In genomic region chr17:50350733-50351132, GRCh38 we compare ENCODE assay signal across 26 cellular contexts. TPM values are rescaled to one million over a fixed set of nuclear protein-coding genes. Genes with fewer than 3 reads are reported as not detected.
A peak's percentile ranks its signal among the peaks of the same experiment; 100 is the strongest.
DNase-seq lines count a peak whose midpoint lies in the region; ATAC-seq and TF ChIP-seq lines count a peak whose summit lies in the region.
"Had no signal": no experiment of that assay in that cellular context is flagged by ENCODE, and none has a peak within 500 bp of the region (broad histone marks: within the 10 kb centered on the region; RNA-seq: fewer than 3 reads in every experiment).

No MANE protein-coding gene starts in this region.

- 92 to 100% methylated on average over 1 to 2 of the region's 2 CpGs for WGBS in IMR-90 (ENCODE audit: extremely low coverage in 2 of 2, insufficient read length in 1 of 2), 2 experiments

- H4K5ac ChIP-seq in IMR-90 (ENCODE audit: low read depth, low read length): no peak overlapping the region

- peaks cover 38 to 72% of the 10 kb centered on the region in 2 experiments for H3K79me1 ChIP-seq in IMR-90 (ENCODE audit: low read depth in 1 of 2, low read length in 2 of 2)

- no peak overlapping the region for H2BK120ac ChIP-seq in IMR-90 (ENCODE audit: low read depth, low read length)

- H3K27ac ChIP-seq in IMR-90 (ENCODE audit: insufficient read depth, low read length) (no peak overlapping the region), A673 (ENCODE audit: low read depth, low read length, poor library complexity, severe bottlenecking) (no peak overlapping the region)
- H3K27ac ChIP-seq: C4-2B, cardiac muscle cell, dorsolateral prefrontal cortex, HL-60, lower lobe of right lung had no signal

- peak overlapping the region; percentile 64 for H3K27ac Mint-ChIP-seq in central memory CD8-positive, alpha-beta T cell (ENCODE audit: low read depth)
- peak overlapping the region; percentile 85 for H3K27ac Mint-ChIP-seq in stimulated activated effector memory CD8-positive, alpha-beta T cell treated with anti-CD3 and anti-CD28 coated beads, Interleukin-12 subunit alpha, Interleukin-12 subunit beta, amount 100 ng/mL, for 72 hours

- no peak overlapping the region for H4K8ac ChIP-seq in IMR-90 (ENCODE audit: low read depth in 2 of 2, low read length in 2 of 2)

- peaks cover 8% of the 10 kb centered on the region for H3K36me3 Mint-ChIP-seq in central memory CD8-positive, alpha-beta T cell (ENCODE audit: insufficient read depth)
- H3K36me3 Mint-ChIP-seq in stimulated activated effector memory CD8-positive, alpha-beta T cell treated with anti-CD3 and anti-CD28 coated beads, Interleukin-12 subunit alpha, Interleukin-12 subunit beta, amount 100 ng/mL, for 72 hours: peaks cover 59% of the 10 kb centered on the region

- H3K27me3 ChIP-seq in IMR-90 (ENCODE audit: control insufficient read depth, insufficient read depth, low read length): no peaks in the 10 kb centered on the region
- no peaks in the 10 kb centered on the region for H3K27me3 ChIP-seq in A673 (replicated peaks; ENCODE audit: insufficient read depth, low read depth, low read length, poor library complexity)
- H3K27me3 ChIP-seq: cardiac muscle cell, dorsolateral prefrontal cortex had no signal

- no peak overlapping the region for H3K14ac ChIP-seq in IMR-90 (replicated peaks; ENCODE audit: low read depth, low read length)

- no peak overlapping the region for H3K9ac ChIP-seq in IMR-90 (ENCODE audit: low read depth, low read length)

- no peak overlapping the region for H4K91ac ChIP-seq in IMR-90 (ENCODE audit: insufficient read depth, low read depth, low read length)

- no peak overlapping the region for H2BK5ac ChIP-seq in IMR-90 (ENCODE audit: low read depth, low read length, poor library complexity, severe bottlenecking)

- H3K27me3 Mint-ChIP-seq in central memory CD8-positive, alpha-beta T cell: no peaks in the 10 kb centered on the region

- H4K20me1 ChIP-seq in IMR-90 (ENCODE audit: insufficient read depth, low read length): peaks cover 45% of the 10 kb centered on the region

- BruUV-seq in IMR-90 (replicated peaks; lab: Mats Ljungman, UMichigan): no TSS peak
- no TSS peak for BruUV-seq in A673 (replicated peaks; lab: Mats Ljungman, UMichigan)

- TF ChIP-seq CTCF in IMR-90 (conservative IDR thresholded peaks at IDR 0.05; ENCODE audit: low read depth, low read length) (no peak), A673 (conservative IDR thresholded peaks at IDR 0.05; ENCODE audit: low read depth, low read length) (no peak)

- in situ Hi-C loops in IMR-90 (cut with MboI; ENCODE audit: low sequenced_read_pairs): no loop called here

- H3K9me1 ChIP-seq in IMR-90 (ENCODE audit: insufficient read depth, low read length): peaks cover 26% of the 10 kb centered on the region

- DNase-seq in activated CD8-positive, alpha-beta memory T cell treated with anti-CD3 and anti-CD28 coated beads for 24 hours: peak; percentile 41
- no peak for DNase-seq in activated CD8-positive, alpha-beta memory T cell treated with anti-CD3 and anti-CD28 coated beads, Interleukin-2, amount 50 U/mL, for 4 hours
- DNase-seq in IMR-90 (no peak), mucosa of gallbladder (ENCODE audit: low spot score) (no peak), NCI-H2029 (lab: John Stamatoyannopoulos, UW) (no peak), A673 (ENCODE audit: low spot score) (no peak)
- no peak for DNase-seq in central memory CD8-positive, alpha-beta T cell (ENCODE audit: low spot score in 2 of 2)
- no peak for DNase-seq in stimulated activated effector memory CD8-positive, alpha-beta T cell treated with anti-CD3 and anti-CD28 coated beads, Interleukin-12 subunit alpha, Interleukin-12 subunit beta, amount 100 ng/mL, for 72 hours (ENCODE audit: low spot score in 2 of 2)
- DNase-seq: ACHN; activated CD4-positive, alpha-beta T cell treated with anti-CD3 and anti-CD28 coated beads for 1 hour; DMS153; erythroblast; foreskin melanocyte; GDM1; hypothalamus; lower lobe of right lung; NCI-H1417; NCI-H510A treated with DMSO at 0.1 percent for 48 hours; NK-92 treated with Interleukin-12 subunit alpha and Interleukin-12 subunit beta, amount 100 ng/mL, for 24 hours; stimulated activated CD4-positive, alpha-beta T cell treated with anti-CD3 and anti-CD28 coated beads, Interleukin-12 subunit alpha, Interleukin-12 subunit beta, amount 100 ng/mL, for 4 hours; substantia nigra had no signal

- no peak overlapping the region for H3K18ac ChIP-seq in IMR-90 (ENCODE audit: low read depth, low read length)

- no peak overlapping the region for H3K56ac ChIP-seq in IMR-90 (ENCODE audit: extremely low read depth, insufficient read depth, low read length)

- H2BK15ac ChIP-seq in IMR-90 (ENCODE audit: low read depth, low read length): no peak overlapping the region

- H2BK20ac ChIP-seq in IMR-90 (ENCODE audit: low read depth, low read length): no peak overlapping the region

- H2AK5ac ChIP-seq in IMR-90 (ENCODE audit: low read depth, low read length): no peak overlapping the region

- H3K4me1 ChIP-seq in IMR-90 (ENCODE audit: control insufficient read depth, insufficient read depth, low read length): peaks cover 16% of the 10 kb centered on the region
- no peaks in the 10 kb centered on the region for H3K4me1 ChIP-seq in A673 (ENCODE audit: insufficient read depth, low read length, poor library complexity, severe bottlenecking)

- no peak overlapping the region for H2AK9ac ChIP-seq in IMR-90 (replicated peaks; ENCODE audit: low read depth, low read length, poor library complexity)

- H3K9me3 Mint-ChIP-seq in central memory CD8-positive, alpha-beta T cell: no peaks in the 10 kb centered on the region
- no peaks in the 10 kb centered on the region for H3K9me3 Mint-ChIP-seq in stimulated activated effector memory CD8-positive, alpha-beta T cell treated with anti-CD3 and anti-CD28 coated beads, Interleukin-12 subunit alpha, Interleukin-12 subunit beta, amount 100 ng/mL, for 72 hours

- no peak overlapping the region for H3K4ac ChIP-seq in IMR-90 (ENCODE audit: low read depth, low read length)

- no peak overlapping the region for H3K4me2 ChIP-seq in IMR-90 (ENCODE audit: low read depth, low read length)

- H2AFZ ChIP-seq in IMR-90 (replicated peaks; ENCODE audit: low read length, poor library complexity): peak overlapping the region; percentile 15

- dilution Hi-C loops in IMR-90 (cut with HindIII; ENCODE audit: low sequenced_read_pairs, unreplicated experiment): no loop called here

- CTCF ChIA-PET in IMR-90 (lab: Yijun Ruan, JAX) (no interaction called here), A673 (lab: Charles Lee) (no interaction called here)

- no peak for ATAC-seq in IMR-90 (ENCODE audit: low read depth)
- ATAC-seq in central memory CD8-positive, alpha-beta T cell (replicated peaks; ENCODE audit: extremely low read depth, poor library complexity, severe bottlenecking): no peak
- ATAC-seq in stimulated activated effector memory CD8-positive, alpha-beta T cell treated with anti-CD3 and anti-CD28 coated beads, Interleukin-12 subunit alpha, Interleukin-12 subunit beta, amount 100 ng/mL, for 72 hours: no peak
- ATAC-seq: lower lobe of right lung, SK-N-SH treated with all-trans-retinoic acid at 6 μM for 48 hours had no signal

- H3K36me3 ChIP-seq in IMR-90 (ENCODE audit: control insufficient read depth, insufficient read depth, low read length) (peaks cover 28% of the 10 kb centered on the region), A673 (ENCODE audit: insufficient read depth, low read length, poor library complexity, severe bottlenecking) (peaks cover 15% of the 10 kb centered on the region)

- H3K4me3 ChIP-seq in IMR-90 (ENCODE audit: insufficient read depth, low read depth, low read length) (no peak overlapping the region), A673 (ENCODE audit: low read depth, low read length, poor library complexity, severe bottlenecking) (no peak overlapping the region)
- H3K4me3 ChIP-seq: cardiac muscle cell, dorsolateral prefrontal cortex, lower lobe of right lung had no signal

- POLR2A ChIA-PET in IMR-90 (lab: Charles Lee; ENCODE audit: unreplicated experiment): interaction anchor here (0.6 kb wide), 1 partner anchor 80 kb away, joined by 3 read pairs; no protein-coding TSS in a partner anchor
- POLR2A ChIA-PET in A673 (lab: Charles Lee; ENCODE audit: low non-redundant PET): interaction anchor here (0.7 kb wide), 1 partner anchor 640 kb away, joined by 10 read pairs; no protein-coding TSS in a partner anchor

- no peak for TF ChIP-seq POLR2A in IMR-90 (IDR thresholded peaks at IDR 0.05; ENCODE audit: low read depth, low read length)

- intact Hi-C loops in IMR-90 (cut with micrococcal nuclease) (no loop called here), A673 (cut with micrococcal nuclease; ENCODE audit: unreplicated experiment) (no loop called here)

- no peak for TF ChIP-seq RAD21 in IMR-90 (IDR thresholded peaks at IDR 0.05; ENCODE audit: low read length)

- H3K9me3 ChIP-seq in IMR-90 (ENCODE audit: control insufficient read depth, insufficient read depth, low read length) (no peaks in the 10 kb centered on the region), A673 (ENCODE audit: low read depth, low read length, poor library complexity, severe bottlenecking) (no peaks in the 10 kb centered on the region)
- H3K9me3 ChIP-seq: lower lobe of right lung had no signal

- no peak overlapping the region for H3K4me3 Mint-ChIP-seq in central memory CD8-positive, alpha-beta T cell
- H3K4me3 Mint-ChIP-seq in stimulated activated effector memory CD8-positive, alpha-beta T cell treated with anti-CD3 and anti-CD28 coated beads, Interleukin-12 subunit alpha, Interleukin-12 subunit beta, amount 100 ng/mL, for 72 hours: no peak overlapping the region

- no peak overlapping the region for H3K23ac ChIP-seq in IMR-90 (ENCODE audit: low read depth, low read length)

- H3K4me1 Mint-ChIP-seq in central memory CD8-positive, alpha-beta T cell: peaks cover 49% of the 10 kb centered on the region
- H3K4me1 Mint-ChIP-seq in stimulated activated effector memory CD8-positive, alpha-beta T cell treated with anti-CD3 and anti-CD28 coated beads, Interleukin-12 subunit alpha, Interleukin-12 subunit beta, amount 100 ng/mL, for 72 hours: peaks cover 63% of the 10 kb centered on the region

RNA-seq across cellular contexts. Expression of gene XYLT2, which starts 4.8 kb away (rescaled TPM):
- total RNA-seq in IMR-90 (2012; rRNA removed) (31.9 and 35.0 TPM in 2 replicates), mucosa of gallbladder (37.0 TPM), A673 (2021) (15.8 and 23.1 TPM in 2 replicates)
- 27.7 and 35.7 TPM in 2 replicates for polyA plus RNA-seq in IMR-90 (2012; rRNA removed)
- polyA plus RNA-seq in IMR-90 (2012; cell fraction: cytosol; rRNA removed): 20.7 and 31.6 TPM in 2 replicates
- 39.1 and 85.9 TPM in 2 replicates for polyA plus RNA-seq in IMR-90 (2012; cell fraction: nucleus; rRNA removed; ENCODE audit: low replicate concordance)

RNA-seq across cellular contexts. Expression of gene MRPL27, which starts 22.3 kb away (rescaled TPM):
- total RNA-seq in IMR-90 (2012; rRNA removed) (152 and 202 TPM in 2 replicates), mucosa of gallbladder (55.5 TPM), A673 (2021) (85.6 and 89.4 TPM in 2 replicates)
- polyA plus RNA-seq in IMR-90 (2012; rRNA removed): 156 and 176 TPM in 2 replicates
- polyA plus RNA-seq in IMR-90 (2012; cell fraction: cytosol; rRNA removed): 138 and 201 TPM in 2 replicates
- polyA plus RNA-seq in IMR-90 (2012; cell fraction: nucleus; rRNA removed; ENCODE audit: low replicate concordance): 60.7 and 89.8 TPM in 2 replicates

RNA-seq across cellular contexts. Expression of gene EME1, which starts 22.3 kb away (rescaled TPM):
- total RNA-seq in IMR-90 (2012; rRNA removed) (8.9 and 9.1 TPM in 2 replicates), mucosa of gallbladder (1.4 TPM), A673 (2021) (31.9 and 44.0 TPM in 2 replicates)
- polyA plus RNA-seq in IMR-90 (2012; rRNA removed): 9.4 and 10.1 TPM in 2 replicates
- polyA plus RNA-seq in IMR-90 (2012; cell fraction: cytosol; rRNA removed): 1.4 and 4.8 TPM in 2 replicates
- 20.8 and 44.5 TPM in 2 replicates for polyA plus RNA-seq in IMR-90 (2012; cell fraction: nucleus; rRNA removed; ENCODE audit: low replicate concordance)

RNA-seq across cellular contexts. Expression of gene LRRC59, which starts 46.6 kb away (rescaled TPM):
- total RNA-seq in IMR-90 (2012; rRNA removed) (233 and 241 TPM in 2 replicates), mucosa of gallbladder (71.2 TPM), A673 (2021) (177 and 178 TPM in 2 replicates)
- 134 and 139 TPM in 2 replicates for polyA plus RNA-seq in IMR-90 (2012; rRNA removed)
- 90.9 and 114 TPM in 2 replicates for polyA plus RNA-seq in IMR-90 (2012; cell fraction: cytosol; rRNA removed)
- 56.5 and 96.2 TPM in 2 replicates for polyA plus RNA-seq in IMR-90 (2012; cell fraction: nucleus; rRNA removed; ENCODE audit: low replicate concordance)
